Comparison of ENCODE assay signal across 1 cellular context in genomic region chr1:42214447-42214871, GRCh38.
TF ChIP-seq lines count a peak whose summit lies in the region.

No MANE protein-coding gene starts in this region.

TF ChIP-seq in HepG2, 621 proteins besides CTCF, POLR2A, EP300 and RAD21 (continued from another document and continues in another):
- TF ChIP-seq ZBTB25 (CRISPR knock-in tag; IDR thresholded peaks at IDR 0.05) (peak; percentile 64), TOE1 (CRISPR knock-in tag; IDR thresholded peaks at IDR 0.05) (no peak), FIP1L1 (IDR thresholded peaks at IDR 0.05; ENCODE audit: borderline replicate concordance, insufficient read depth, low read depth, low read length) (no peak), ZNF253 (CRISPR knock-in tag; IDR thresholded peaks at IDR 0.05; ENCODE audit: borderline replicate concordance) (no peak), ISL2 (CRISPR knock-in tag; IDR thresholded peaks at IDR 0.05) (peak; percentile 68), ZNF761 (CRISPR knock-in tag; conservative IDR thresholded peaks at IDR 0.05) (0 out of 2 replicates have a peak, but pooled peaks have one; percentile 23), HNF4A (CRISPR knock-in tag; IDR thresholded peaks at IDR 0.05) (peak; percentile 63), PPARG (CRISPR knock-in tag; conservative IDR thresholded peaks at IDR 0.05) (peak; percentile 96), PAXIP1 (CRISPR knock-in tag; conservative IDR thresholded peaks at IDR 0.05) (peak; percentile 92), NFYB (CRISPR knock-in tag; IDR thresholded peaks at IDR 0.05) (no peak), ARNT (IDR thresholded peaks at IDR 0.05) (no peak), ZNF180 (CRISPR knock-in tag; IDR thresholded peaks at IDR 0.05; ENCODE audit: borderline replicate concordance, low read depth) (no peak), PRDM4 (CRISPR knock-in tag; IDR thresholded peaks at IDR 0.05; ENCODE audit: borderline replicate concordance) (no peak), ATF1 (CRISPR knock-in tag; IDR thresholded peaks at IDR 0.05) (peak; percentile 63; the same call in 1 of the 2 replicates), FOXO4 (CRISPR knock-in tag; conservative IDR thresholded peaks at IDR 0.05) (no peak), TAF15 (IDR thresholded peaks at IDR 0.05; ENCODE audit: low read depth, low read length, poor library complexity, severe bottlenecking) (no peak), POGK (CRISPR knock-in tag; conservative IDR thresholded peaks at IDR 0.05) (no peak), ZBTB10 (CRISPR knock-in tag; IDR thresholded peaks at IDR 0.05; ENCODE audit: borderline replicate concordance) (no peak; the same call in 1 of the 2 replicates), GATA4 (IDR thresholded peaks at IDR 0.05; ENCODE audit: borderline replicate concordance, low read depth) (no peak), POLR2AphosphoS2 (IDR thresholded peaks at IDR 0.05; ENCODE audit: low read depth, low read length) (no peak), ZNF382 (CRISPR knock-in tag; IDR thresholded peaks at IDR 0.05; ENCODE audit: borderline replicate concordance) (no peak), ZNF780A (CRISPR knock-in tag; IDR thresholded peaks at IDR 0.05) (no peak), SATB2 (CRISPR knock-in tag; IDR thresholded peaks at IDR 0.05) (no peak), HOMEZ (CRISPR knock-in tag; IDR thresholded peaks at IDR 0.05; ENCODE audit: low read depth) (peak; percentile 98), ZBTB2 (CRISPR knock-in tag; IDR thresholded peaks at IDR 0.05; ENCODE audit: low read depth) (no peak), BCLAF1 (IDR thresholded peaks at IDR 0.05) (no peak), TEF (CRISPR knock-in tag; IDR thresholded peaks at IDR 0.05) (no peak), ZNF432 (CRISPR knock-in tag; IDR thresholded peaks at IDR 0.05; ENCODE audit: borderline replicate concordance) (no peak)
